ENCODE assay signal across 20 cellular contexts in genomic region chr7:83548250-83548649, GRCh38.
"Had no signal": no experiment of that assay in that cellular context is flagged by ENCODE, and none has a peak within 500 bp of the region (broad histone marks: within the 10 kb centered on the region; RNA-seq: fewer than 3 reads in every experiment).

No MANE protein-coding gene starts in this region.

- H3K4me1 ChIP-seq: breast epithelium, tibial nerve had no signal

- H3K9me3 Mint-ChIP-seq: activated naive CD8-positive, alpha-beta T cell treated with anti-CD3 and anti-CD28 coated beads, Interleukin-2, amount 50 U/mL, for 24 hours had no signal

- H3K36me3 ChIP-seq: breast epithelium, gastroesophageal sphincter, tibial nerve had no signal

- H3K4me1 Mint-ChIP-seq: activated naive CD8-positive, alpha-beta T cell treated with anti-CD3 and anti-CD28 coated beads, Interleukin-2, amount 50 U/mL, for 24 hours; activated T-helper 17 cell treated with anti-CD3 and anti-CD28 coated beads, Interleukin-2, amount 50 U/mL, for 72 hours; naive B cell; stimulated activated naive B cell treated with anti-CD40 and anti-IgM and Interleukin-4, amounts not matched to agents 10 μg/mL and 1 μg/mL and 100 μg/mL, for 72 hours; T-cell had no signal

- H3K36me3 Mint-ChIP-seq: naive B cell; stimulated activated naive B cell treated with anti-CD40 and anti-IgM and Interleukin-4, amounts not matched to agents 10 μg/mL and 1 μg/mL and 100 μg/mL, for 72 hours; T-cell had no signal

- DNase-seq: activated CD4-positive, alpha-beta T cell treated with anti-CD3 and anti-CD28 coated beads, Interleukin-2, amount 50 U/mL, for 48 hours; activated naive CD4-positive, alpha-beta T cell treated with Interleukin-2 at 50 U/mL for 16 hours; activated naive CD8-positive, alpha-beta T cell treated with anti-CD3 and anti-CD28 coated beads, Interleukin-2, amount 50 U/mL, for 24 hours; aorta; cerebellar nuclear complex; effector memory CD4-positive, alpha-beta T cell; islet precursor cell; naive B cell; posterior cingulate gyrus; retina; stimulated activated CD4-positive, alpha-beta T cell treated with anti-CD3 and anti-CD28 coated beads, Interleukin-15, amount 100 ng/mL, for 24 hours; stimulated activated CD4-positive, alpha-beta T cell treated with anti-CD3 and anti-CD28 coated beads, Interleukin-4, amount 100 ng/mL, for 1 hour; stimulated activated naive B cell treated with anti-CD40 and anti-IgM and Interleukin-4, amounts not matched to agents 10 μg/mL and 1 μg/mL and 100 μg/mL, for 72 hours; T-cell; T-helper 9 cell had no signal

- H3K4me3 ChIP-seq: breast epithelium, gastroesophageal sphincter, lung, tibial nerve had no signal

- H3K27me3 Mint-ChIP-seq: activated naive CD8-positive, alpha-beta T cell treated with anti-CD3 and anti-CD28 coated beads, Interleukin-2, amount 50 U/mL, for 24 hours; activated T-helper 17 cell treated with anti-CD3 and anti-CD28 coated beads, Interleukin-2, amount 50 U/mL, for 72 hours; naive B cell; stimulated activated naive B cell treated with anti-CD40 and anti-IgM and Interleukin-4, amounts not matched to agents 10 μg/mL and 1 μg/mL and 100 μg/mL, for 72 hours; T-cell had no signal

- H3K27ac ChIP-seq: breast epithelium, gastroesophageal sphincter, tibial nerve had no signal

- H3K9me3 ChIP-seq: breast epithelium, gastroesophageal sphincter had no signal

- H3K27me3 ChIP-seq: breast epithelium, gastroesophageal sphincter, tibial nerve had no signal

- ATAC-seq: activated naive CD8-positive, alpha-beta T cell treated with anti-CD3 and anti-CD28 coated beads, Interleukin-2, amount 50 U/mL, for 24 hours; activated T-helper 17 cell treated with anti-CD3 and anti-CD28 coated beads, Interleukin-2, amount 50 U/mL, for 72 hours; gastroesophageal sphincter; T-cell had no signal

- H3K27ac Mint-ChIP-seq: activated naive CD8-positive, alpha-beta T cell treated with anti-CD3 and anti-CD28 coated beads, Interleukin-2, amount 50 U/mL, for 24 hours; activated T-helper 17 cell treated with anti-CD3 and anti-CD28 coated beads, Interleukin-2, amount 50 U/mL, for 72 hours; naive B cell; stimulated activated naive B cell treated with anti-CD40 and anti-IgM and Interleukin-4, amounts not matched to agents 10 μg/mL and 1 μg/mL and 100 μg/mL, for 72 hours; T-cell had no signal

- H3K4me3 Mint-ChIP-seq: activated naive CD8-positive, alpha-beta T cell treated with anti-CD3 and anti-CD28 coated beads, Interleukin-2, amount 50 U/mL, for 24 hours; activated T-helper 17 cell treated with anti-CD3 and anti-CD28 coated beads, Interleukin-2, amount 50 U/mL, for 72 hours; naive B cell; stimulated activated naive B cell treated with anti-CD40 and anti-IgM and Interleukin-4, amounts not matched to agents 10 μg/mL and 1 μg/mL and 100 μg/mL, for 72 hours; T-cell had no signal
